ENCODE assay signal across 19 cellular contexts in genomic region chr10:97643586-97643985, GRCh38. TPM values are rescaled to one million over a fixed set of nuclear protein-coding genes. Genes with fewer than 3 reads are reported as not detected.
DNase-seq lines count a peak whose midpoint lies in the region; ATAC-seq and TF ChIP-seq lines count a peak whose summit lies in the region.
"Had no signal": no experiment of that assay in that cellular context is flagged by ENCODE, and none has a peak within 500 bp of the region (broad histone marks: within the 10 kb centered on the region; RNA-seq: fewer than 3 reads in every experiment).

No MANE protein-coding gene starts in this region.

- H3K9me3 ChIP-seq in mammary epithelial cell (replicated peaks; ENCODE audit: insufficient read depth, low read length), result no peaks in the 10 kb centered on the region
- H3K9me3 ChIP-seq: adrenal gland, esophagus squamous epithelium, vagina had no signal

- peak overlapping the region; percentile 47 for H3K4me3 Mint-ChIP-seq in activated T-cell treated with anti-CD3 and anti-CD28 coated beads, Interleukin-2, amount 50 U/mL, for 4 hours
- H3K4me3 Mint-ChIP-seq in nephron progenitor cell, result peak overlapping the region; percentile 99

- CTCF ChIA-PET in mammary epithelial cell (lab: Charles Lee; ENCODE audit: low non-redundant PET), result no interaction called here

- H3K79me2 ChIP-seq in mammary epithelial cell (ENCODE audit: insufficient read depth, low read length), result peaks cover 72% of the 10 kb centered on the region

- H3K27ac Mint-ChIP-seq in nephron progenitor cell, result no peak overlapping the region

- DNase-seq in activated T-cell treated with anti-CD3 and anti-CD28 coated beads, Interleukin-2, amount 50 U/mL, for 4 hours, result no peak
- DNase-seq in activated T-cell treated with anti-CD3 and anti-CD28 coated beads, Interleukin-2, amount 50 U/mL, for 1 hour, result no peak
- peak; percentile 71 for DNase-seq in NCI-H69 (lab: John Stamatoyannopoulos, UW)
- DNase-seq in mammary epithelial cell, result no peak
- no peak for DNase-seq in nephron progenitor cell
- DNase-seq in pons (ENCODE audit: low spot score), result no peak
- DNase-seq in NCI-H1694 (lab: John Stamatoyannopoulos, UW), result no peak
- DNase-seq: activated CD4-positive, alpha-beta T cell treated with anti-CD3 and anti-CD28 coated beads, Interleukin-2, amount 50 U/mL, for 4 hours; esophagus squamous epithelium; KG1; NCI-H1048; NCI-H2171; NCI-H82; stimulated activated CD4-positive, alpha-beta T cell treated with anti-CD3 and anti-CD28 coated beads, Interleukin-4, amount 100 ng/mL, for 24 hours had no signal

- peaks cover 12% of the 10 kb centered on the region for H3K36me3 ChIP-seq in mammary epithelial cell (ENCODE audit: insufficient read depth, low read length)

- H4K20me1 ChIP-seq in mammary epithelial cell (ENCODE audit: insufficient read depth, low read length), result no peaks in the 10 kb centered on the region

- H3K27ac ChIP-seq in mammary epithelial cell (ENCODE audit: insufficient read depth, low read depth, low read length), result no peak overlapping the region
- H3K27ac ChIP-seq: esophagus squamous epithelium, vagina had no signal

- peak overlapping the region; percentile 37 for H3K4me2 ChIP-seq in mammary epithelial cell (ENCODE audit: insufficient read depth, low read depth, low read length)

- in situ Hi-C loops in mammary epithelial cell (cut with MboI; ENCODE audit: low sequenced_read_pairs in 2 of 2), result no loop called here

- no peak for TF ChIP-seq CTCF in mammary epithelial cell (conservative IDR thresholded peaks at IDR 0.05 in 1 of 2, IDR thresholded peaks at IDR 0.05 in 1 of 2; ENCODE audit: extremely low read depth in 1 of 2, insufficient read depth in 1 of 2, low read depth in 1 of 2, low read length in 2 of 2)
- TF ChIP-seq CTCF in nephron progenitor cell (IDR thresholded peaks at IDR 0.05), result no peak

- intact Hi-C loops in mammary epithelial cell (cut with micrococcal nuclease), result no loop called here

- 89% methylated on average over 3 of the region's 3 CpGs for WGBS in mammary epithelial cell (ENCODE audit: low coverage, missing lambda C conversion rate)

- ATAC-seq in activated T-cell treated with anti-CD3 and anti-CD28 coated beads, Interleukin-2, amount 50 U/mL, for 4 hours, result no peak
- no peak for ATAC-seq in GM21381 (IDR thresholded peaks at IDR 0.05; ENCODE audit: unreplicated experiment)
- ATAC-seq: SK-N-SH treated with all-trans-retinoic acid at 6 μM for 48 hours had no signal

- no peak overlapping the region for H2AFZ ChIP-seq in mammary epithelial cell (ENCODE audit: low read depth, low read length)

- TSS peak; percentile 3 for BruUV-seq in mammary epithelial cell (replicated peaks; lab: Mats Ljungman, UMichigan)

- peaks cover 29% of the 10 kb centered on the region for H3K4me1 Mint-ChIP-seq in activated T-cell treated with anti-CD3 and anti-CD28 coated beads, Interleukin-2, amount 50 U/mL, for 4 hours (ENCODE audit: low read depth)
- H3K4me1 Mint-ChIP-seq in nephron progenitor cell, result peaks cover 30% of the 10 kb centered on the region

- H3K27me3 ChIP-seq in mammary epithelial cell (ENCODE audit: insufficient read depth, low read length), result no peaks in the 10 kb centered on the region
- H3K27me3 ChIP-seq: adrenal gland, esophagus squamous epithelium, vagina had no signal

- H3K36me3 Mint-ChIP-seq in activated T-cell treated with anti-CD3 and anti-CD28 coated beads, Interleukin-2, amount 50 U/mL, for 4 hours (ENCODE audit: insufficient read depth), result peaks cover 9% of the 10 kb centered on the region
- peaks cover 29% of the 10 kb centered on the region for H3K36me3 Mint-ChIP-seq in nephron progenitor cell (ENCODE audit: low read depth)

- dilution Hi-C loops in mammary epithelial cell (cut with HindIII; ENCODE audit: low sequenced_read_pairs), result loop anchor here (5.0 kb wide), 1 partner anchor 44 kb away; the partner anchor contains the start of gene AVPI1

- H3K9me3 Mint-ChIP-seq in activated T-cell treated with anti-CD3 and anti-CD28 coated beads, Interleukin-2, amount 50 U/mL, for 4 hours, result no peaks in the 10 kb centered on the region
- H3K9me3 Mint-ChIP-seq in nephron progenitor cell, result no peaks in the 10 kb centered on the region

- H3K4me3 ChIP-seq in mammary epithelial cell (replicated peaks in 1 of 3; ENCODE audit: insufficient read depth in 1 of 3, low read depth in 2 of 3, low read length in 3 of 3), result no peak overlapping the region
- H3K4me3 ChIP-seq: adrenal gland, esophagus squamous epithelium, skin epidermis, vagina had no signal

- H3K4me1 ChIP-seq in mammary epithelial cell (ENCODE audit: insufficient read depth, low read length), result peaks cover 30% of the 10 kb centered on the region

- no peaks in the 10 kb centered on the region for H3K27me3 Mint-ChIP-seq in activated T-cell treated with anti-CD3 and anti-CD28 coated beads, Interleukin-2, amount 50 U/mL, for 4 hours (ENCODE audit: low read depth)
- peaks cover 4% of the 10 kb centered on the region for H3K27me3 Mint-ChIP-seq in nephron progenitor cell (ENCODE audit: low read depth, poor library complexity)

- no peak overlapping the region for H3K9ac ChIP-seq in mammary epithelial cell (ENCODE audit: insufficient read depth, low read length)

RNA-seq across cellular contexts. Expression of gene PI4K2A, which starts 3.1 kb away (rescaled TPM):
- 10 to 100 TPM; 12.9 to 16.9 (median 15.7) TPM for total RNA-seq in activated T-cell treated with anti-CD3 and anti-CD28 coated beads, Interleukin-2, amount 50 U/mL, for 4 hours
- total RNA-seq in mammary epithelial cell, result 10 to 100 TPM; 57.4 to 74.5 TPM
- 55.8 TPM for polyA plus RNA-seq in mammary epithelial cell
- polyA minus RNA-seq in mammary epithelial cell, result 66.0 TPM

RNA-seq across cellular contexts. Expression of gene MORN4, which starts 10.3 kb away (rescaled TPM):
- total RNA-seq in activated T-cell treated with anti-CD3 and anti-CD28 coated beads, Interleukin-2, amount 50 U/mL, for 4 hours, result 1 to 10 TPM; 2.1 to 4.5 (median 2.2) TPM
- total RNA-seq in mammary epithelial cell, result 10 to 100 TPM; 11.3 to 11.7 TPM
- 13.3 TPM for polyA plus RNA-seq in mammary epithelial cell
- polyA minus RNA-seq in mammary epithelial cell, result not detected

RNA-seq across cellular contexts. Expression of gene AVPI1, which starts 43.5 kb away (rescaled TPM):
- total RNA-seq in activated T-cell treated with anti-CD3 and anti-CD28 coated beads, Interleukin-2, amount 50 U/mL, for 4 hours, result 1 to 10 TPM; 1.6 to 2.5 (median 1.8) TPM
- 10 to 100 TPM; 31.4 to 33.8 TPM for total RNA-seq in mammary epithelial cell
- polyA plus RNA-seq in mammary epithelial cell, result 22.9 TPM
- polyA minus RNA-seq in mammary epithelial cell, result 14.2 TPM

RNA-seq across cellular contexts. Expression of gene C10orf62, which starts 54.1 kb away (rescaled TPM):
- total RNA-seq in activated T-cell treated with anti-CD3 and anti-CD28 coated beads, Interleukin-2, amount 50 U/mL, for 4 hours, result not detected
- not detected for total RNA-seq in mammary epithelial cell
- polyA plus RNA-seq in mammary epithelial cell, result 0.05 TPM
- not detected for polyA minus RNA-seq in mammary epithelial cell
- total RNA-seq: esophagus squamous epithelium, vagina had no signal

RNA-seq across cellular contexts. Expression of gene HOGA1, which starts 59.4 kb away (rescaled TPM):
- total RNA-seq in activated T-cell treated with anti-CD3 and anti-CD28 coated beads, Interleukin-2, amount 50 U/mL, for 4 hours, result not detected
- 1 to 10 TPM in 1 of 2 donors, under 1 TPM in 1; 0.17 to 1.8 TPM for total RNA-seq in mammary epithelial cell
- polyA plus RNA-seq in mammary epithelial cell, result 0.32 TPM
- not detected for polyA minus RNA-seq in mammary epithelial cell

Comparison
In these comparisons a context has a peak if more than half of its experiments do, and no peak if none do; other contexts are left out.
1. RNA of gene AVPI1, which starts 43.5 kb away (total RNA-seq): 31.4 to 33.8 TPM in mammary epithelial cell; 1.6 to 2.5 TPM in activated T-cell treated with anti-CD3 and anti-CD28 coated beads, Interleukin-2, amount 50 U/mL, for 4 hours; every median in the first group is over 4 times any median in the second.